Comparison of ENCODE assay signal across 8 cellular contexts in genomic region chr15:99454941-99455795, GRCh38.
A peak's percentile ranks its signal among the peaks of the same experiment; 100 is the strongest.
DNase-seq lines count a peak whose midpoint lies in the region; ATAC-seq and TF ChIP-seq lines count a peak whose summit lies in the region.

No MANE protein-coding gene starts in this region.

- DNase-seq in ACHN: peak; percentile 88
- no peak for DNase-seq in NT2/D1 (ENCODE audit: low read depth, low spot score)
- DNase-seq in erythroblast (lab: John Stamatoyannopoulos, UW): peak in 1 of 2 experiments; percentile 16
- DNase-seq in NCI-H748 (lab: John Stamatoyannopoulos, UW; ENCODE audit: unreplicated experiment): no peak
- DNase-seq in NCI-H1694 (lab: John Stamatoyannopoulos, UW): no peak
- no peak for DNase-seq in activated CD4-positive, alpha-beta T cell treated with anti-CD3 and anti-CD28 coated beads, Interleukin-2, amount 50 U/mL, for 1 hour
- no peak for DNase-seq in activated CD8-positive, alpha-beta T cell treated with anti-CD3 and anti-CD28 coated beads, Interleukin-2, amount 10 ng/mL, durations not matched to agents 7 days and 5 days

- peaks cover 14% of the 10 kb centered on the region for H3K27me3 Mint-ChIP-seq in activated CD8-positive, alpha-beta T cell treated with anti-CD3 and anti-CD28 coated beads, Interleukin-2, amount 10 ng/mL, durations not matched to agents 7 days and 5 days (ENCODE audit: low read depth)

- POLR2A ChIA-PET in activated CD8-positive, alpha-beta T cell treated with anti-CD3 and anti-CD28 coated beads, Interleukin-2, amount 10 ng/mL, durations not matched to agents 7 days and 5 days (lab: Charles Lee): no interaction called here

- peaks cover 39% of the 10 kb centered on the region for H3K4me1 Mint-ChIP-seq in activated CD8-positive, alpha-beta T cell treated with anti-CD3 and anti-CD28 coated beads, Interleukin-2, amount 10 ng/mL, durations not matched to agents 7 days and 5 days (ENCODE audit: low read depth)

- H3K4me1 ChIP-seq in NT2/D1 (ENCODE audit: insufficient read depth, insufficient read length): peaks cover 16% of the 10 kb centered on the region
- H3K4me1 ChIP-seq in muscle layer of duodenum (ENCODE audit: control insufficient read depth in 1 of 2, insufficient read depth in 2 of 2, low read length in 2 of 2): peaks cover 6 to 11% of the 10 kb centered on the region in 2 donors

- no peaks in the 10 kb centered on the region for H3K36me3 Mint-ChIP-seq in activated CD8-positive, alpha-beta T cell treated with anti-CD3 and anti-CD28 coated beads, Interleukin-2, amount 10 ng/mL, durations not matched to agents 7 days and 5 days (ENCODE audit: low read depth)

- peaks cover 6% of the 10 kb centered on the region for H3K9me3 Mint-ChIP-seq in activated CD8-positive, alpha-beta T cell treated with anti-CD3 and anti-CD28 coated beads, Interleukin-2, amount 10 ng/mL, durations not matched to agents 7 days and 5 days (ENCODE audit: insufficient read depth)

- no peak for ATAC-seq in activated CD8-positive, alpha-beta T cell treated with anti-CD3 and anti-CD28 coated beads, Interleukin-2, amount 10 ng/mL, durations not matched to agents 7 days and 5 days

- in situ Hi-C loops in ACHN (cut with HindIII; ENCODE audit: low pct_ligation_motif_present, low pct_unique_long_range_greater_than_20kb, low sequenced_read_pairs): no loop called here

- TF ChIP-seq POLR2A in erythroblast (IDR thresholded peaks at IDR 0.05; ENCODE audit: low read length): peak; percentile 15

- peak overlapping the region; percentile 36 for H3K9ac ChIP-seq in NT2/D1 (ENCODE audit: insufficient read length, low read depth)

- H3K4me3 Mint-ChIP-seq in activated CD8-positive, alpha-beta T cell treated with anti-CD3 and anti-CD28 coated beads, Interleukin-2, amount 10 ng/mL, durations not matched to agents 7 days and 5 days: no peak overlapping the region

- H3K27ac ChIP-seq in muscle layer of duodenum (ENCODE audit: low read length): peak overlapping the region; percentile 58

- H3K36me3 ChIP-seq in NT2/D1 (ENCODE audit: insufficient read depth, insufficient read length, low read length) (no peaks in the 10 kb centered on the region), muscle layer of duodenum (ENCODE audit: control insufficient read depth in 1 of 2, insufficient read depth in 2 of 2, low read length in 2 of 2) (no peaks in the 10 kb centered on the region)

- H3K4me3 ChIP-seq in NT2/D1 (ENCODE audit: insufficient read length, low read depth): no peak overlapping the region
- H3K4me3 ChIP-seq in muscle layer of duodenum (ENCODE audit: low read depth in 1 of 2, low read length in 2 of 2): no peak overlapping the region

- no peak overlapping the region for H3K27ac Mint-ChIP-seq in activated CD8-positive, alpha-beta T cell treated with anti-CD3 and anti-CD28 coated beads, Interleukin-2, amount 10 ng/mL, durations not matched to agents 7 days and 5 days

- H3K27me3 ChIP-seq in NT2/D1 (ENCODE audit: insufficient read depth, insufficient read length): peaks cover 4% of the 10 kb centered on the region
- H3K27me3 ChIP-seq in muscle layer of duodenum (ENCODE audit: low read depth, low read length): no peaks in the 10 kb centered on the region

- CTCF ChIA-PET in activated CD8-positive, alpha-beta T cell treated with anti-CD3 and anti-CD28 coated beads, Interleukin-2, amount 10 ng/mL, durations not matched to agents 7 days and 5 days (lab: Charles Lee): no interaction called here

- H3K9me3 ChIP-seq in NT2/D1 (ENCODE audit: insufficient read depth, low read length) (no peaks in the 10 kb centered on the region), muscle layer of duodenum (ENCODE audit: control insufficient read depth in 1 of 2, low read length in 2 of 2) (no peaks in the 10 kb centered on the region)
